ENCODE assay signal across 8 cellular contexts in genomic region chr2:162297925-162298552, GRCh38. TPM values are rescaled to one million over a fixed set of nuclear protein-coding genes. Genes with fewer than 3 reads are reported as not detected.
A peak's percentile ranks its signal among the peaks of the same experiment; 100 is the strongest.
DNase-seq lines count a peak whose midpoint lies in the region; ATAC-seq and TF ChIP-seq lines count a peak whose summit lies in the region.

No MANE protein-coding gene starts in this region.

- no peak overlapping the region for H3K27ac ChIP-seq in cardiac muscle cell

- H3K9me3 Mint-ChIP-seq in type B pancreatic cell: no peaks in the 10 kb centered on the region

- intact Hi-C loops in Right ventricle myocardium inferior (cut with DNase I): loop anchor here (2.0 to 5.0 kb wide), 2 partner anchors 77 to 711 kb away; no protein-coding TSS in a partner anchor

- no peaks in the 10 kb centered on the region for H3K27me3 ChIP-seq in cardiac muscle cell

- H3K36me3 ChIP-seq in cardiac muscle cell: no peaks in the 10 kb centered on the region

- no peaks in the 10 kb centered on the region for H3K4me1 ChIP-seq in cardiac muscle cell (ENCODE audit: low read depth)

- ATAC-seq in Right ventricle myocardium inferior (no peak), HG02610 (IDR thresholded peaks at IDR 0.05; ENCODE audit: unreplicated experiment) (peak; percentile 53)

- TF ChIP-seq CTCF in cardiac muscle cell (IDR thresholded peaks at IDR 0.05; ENCODE audit: low read depth, low read length) (peak; percentile 78), type B pancreatic cell (conservative IDR thresholded peaks at IDR 0.05) (peak; percentile 93)

- peak; percentile 86 for DNase-seq in cardiac muscle cell (ENCODE audit: low read depth in 1 of 2, low spot score in 1 of 2)
- no peak for DNase-seq in Right ventricle myocardium inferior (ENCODE audit: missing footprints)
- peak; percentile 11 for DNase-seq in NCI-H146 treated with DMSO at 0.1 percent for 48 hours (lab: John Stamatoyannopoulos, UW; ENCODE audit: unreplicated experiment)
- peak; percentile 41 for DNase-seq in T-helper 9 cell
- DNase-seq in effector CD8-positive, alpha-beta T cell (lab: John Stamatoyannopoulos, UW): peak; percentile 24
- peak; percentile 85 for DNase-seq in myocyte (ENCODE audit: low read depth)
- no peak for DNase-seq in type B pancreatic cell (ENCODE audit: extremely low spot score, unreplicated experiment)

- H3K4me1 Mint-ChIP-seq in type B pancreatic cell (ENCODE audit: unreplicated experiment): no peaks in the 10 kb centered on the region

- H3K27me3 Mint-ChIP-seq in type B pancreatic cell: no peaks in the 10 kb centered on the region

- H3K36me3 Mint-ChIP-seq in type B pancreatic cell: no peaks in the 10 kb centered on the region

- no peaks in the 10 kb centered on the region for H3K9me3 ChIP-seq in cardiac muscle cell (ENCODE audit: low read depth)

- H3K27ac Mint-ChIP-seq in type B pancreatic cell: no peak overlapping the region

- no peak overlapping the region for H3K4me3 Mint-ChIP-seq in type B pancreatic cell

- no peak overlapping the region for H3K4me3 ChIP-seq in cardiac muscle cell

RNA-seq across cellular contexts. Expression of gene IFIH1, which starts 20.4 kb away (rescaled TPM):
- total RNA-seq in cardiac muscle cell (0.06 and 0.07 TPM in 2 replicates), Right ventricle myocardium inferior (6.0 TPM), myocyte (4.5 and 5.1 TPM in 2 replicates), type B pancreatic cell (ENCODE audit: low replicate concordance) (10.4 and 17.5 TPM in 2 replicates)
- polyA plus RNA-seq in cardiac muscle cell: 0.88 TPM in 1 of 2 replicates, not detected in the other
- polyA plus RNA-seq in myocyte (2012): 1.7 TPM

RNA-seq across cellular contexts. Expression of gene GCA, which starts 45.9 kb away (rescaled TPM):
- total RNA-seq in cardiac muscle cell (57.7 and 78.1 TPM in 2 replicates), Right ventricle myocardium inferior (11.2 TPM), myocyte (1.3 and 2.0 TPM in 2 replicates), type B pancreatic cell (ENCODE audit: low replicate concordance) (21.1 and 30.4 TPM in 2 replicates)
- polyA plus RNA-seq in cardiac muscle cell: 41.9 and 79.8 TPM in 2 replicates
- polyA plus RNA-seq in myocyte (2012): 0.62 TPM

RNA-seq across cellular contexts. Expression of gene FAP, which starts 54.8 kb away (rescaled TPM):
- not detected in 2 replicates for total RNA-seq in cardiac muscle cell
- polyA plus RNA-seq in cardiac muscle cell: not detected in 2 replicates
- 0.62 TPM for total RNA-seq in Right ventricle myocardium inferior
- 48.4 and 57.7 TPM in 2 replicates for total RNA-seq in myocyte
- polyA plus RNA-seq in myocyte (2012): 93.9 TPM
- total RNA-seq in type B pancreatic cell (ENCODE audit: low replicate concordance): 0.71 and 27.3 TPM in 2 replicates

Comparison
In these comparisons a context has a peak if more than half of its experiments do, and no peak if none do; other contexts are left out.
1. DNase-seq: peak in cardiac muscle cell (2 of 2), NCI-H146 treated with DMSO at 0.1 percent for 48 hours (single experiment), T-helper 9 cell (single experiment), effector CD8-positive, alpha-beta T cell (single experiment) and myocyte (single experiment); none in Right ventricle myocardium inferior (single experiment) and type B pancreatic cell (single experiment).